ENCODE assay signal across 9 cellular contexts in genomic region chr20:24470031-24470781, GRCh38. TPM values are rescaled to one million over a fixed set of nuclear protein-coding genes. Genes with fewer than 3 reads are reported as not detected.
DNase-seq lines count a peak whose midpoint lies in the region; ATAC-seq and TF ChIP-seq lines count a peak whose summit lies in the region.
"Had no signal": no experiment of that assay in that cellular context is flagged by ENCODE, and none has a peak within 500 bp of the region (broad histone marks: within the 10 kb centered on the region; RNA-seq: fewer than 3 reads in every experiment).

No MANE protein-coding gene starts in this region.

- no peaks in the 10 kb centered on the region for H3K9me2 ChIP-seq in MM.1S (replicated peaks; ENCODE audit: insufficient read depth, low read length)

- ATAC-seq in left lung = peak; percentile 22
- ATAC-seq in omental fat pad (ENCODE audit: low FRiP score) = no peak

- H3K27ac ChIP-seq in MM.1S (ENCODE audit: low read length) (peak overlapping the region; percentile 38; the same call in 1 of the 2 replicates), left lung (no peak overlapping the region), temporal lobe (ENCODE audit: low read depth, low read length) (peak overlapping the region; percentile 78)

- no peaks in the 10 kb centered on the region for H3K9me3 ChIP-seq in MM.1S (replicated peaks; ENCODE audit: insufficient read depth, low read length)
- no peaks in the 10 kb centered on the region for H3K9me3 ChIP-seq in left lung

- CTCF ChIA-PET in HEK293T (lab: Yijun Ruan, JAX) = interaction anchor here (0.9 kb wide), 1 partner anchor 310 kb away, joined by 3 read pairs; no protein-coding TSS in a partner anchor

- peak overlapping the region; percentile 68 for H2AFZ ChIP-seq in MM.1S (ENCODE audit: low read length)

- H3K79me2 ChIP-seq in MM.1S (ENCODE audit: low read length) = peaks cover 53% of the 10 kb centered on the region

- H3K4me3 ChIP-seq in MM.1S (ENCODE audit: low read length) (peak overlapping the region; percentile 98), left lung (peak overlapping the region; percentile 21)

- intact Hi-C loops in left lung (cut with DNase I) = no loop called here

- H3K36me3 ChIP-seq in MM.1S (replicated peaks; ENCODE audit: insufficient read depth, low read length) = no peaks in the 10 kb centered on the region
- H3K36me3 ChIP-seq in left lung = no peaks in the 10 kb centered on the region

- POLR2A ChIA-PET in HEK293T (lab: Yijun Ruan, JAX) = interaction anchor here (1.0 to 1.1 kb wide), 2 partner anchors 27 to 33 kb away, joined by 3 to 5 read pairs; no protein-coding TSS in a partner anchor

- H3F3A ChIP-seq in MM.1S (ENCODE audit: insufficient read depth, low read length) = peaks cover 11% of the 10 kb centered on the region; the same call in 1 of the 2 replicates

- peak; percentile 49 for DNase-seq in MM.1S
- DNase-seq in cerebellum (ENCODE audit: low spot score) = peak; percentile 55
- DNase-seq in left lung = peak in 1 of 2 donors; percentile 79
- no peak for DNase-seq in H4 (ENCODE audit: low spot score)
- no peak for DNase-seq in germinal center (ENCODE audit: low spot score)
- no peak for DNase-seq in HEK293T (ENCODE audit: extremely low spot score)
- DNase-seq in omental fat pad (ENCODE audit: low spot score) = no peak
- DNase-seq: NCI-H2227 treated with DMSO at 0.1 percent for 48 hours had no signal

- H3K4me2 ChIP-seq in MM.1S (ENCODE audit: low read depth, low read length) = peak overlapping the region; percentile 97

- no peak for TF ChIP-seq CTCF in MM.1S (IDR thresholded peaks at IDR 0.05; ENCODE audit: low read length)
- TF ChIP-seq CTCF in left lung (IDR thresholded peaks at IDR 0.05) = no peak
- no peak for TF ChIP-seq CTCF in omental fat pad (IDR thresholded peaks at IDR 0.05)

- H3K9ac ChIP-seq in MM.1S (ENCODE audit: low read length) = peak overlapping the region; percentile 87

- H3K27me3 ChIP-seq in MM.1S (replicated peaks; ENCODE audit: insufficient read depth, low read length) = no peaks in the 10 kb centered on the region
- H3K27me3 ChIP-seq in left lung = peaks cover 42 to 92% of the 10 kb centered on the region in 2 donors

- peaks cover 32% of the 10 kb centered on the region for H3K4me1 ChIP-seq in MM.1S (ENCODE audit: low read length)
- H3K4me1 ChIP-seq in left lung = peaks cover 0 to 6% of the 10 kb centered on the region in 2 donors

- no peaks in the 10 kb centered on the region for H4K20me1 ChIP-seq in MM.1S (ENCODE audit: insufficient read depth, low read length)

TF ChIP-seq in HEK293T, 16 proteins besides CTCF, POLR2A, EP300 and RAD21:
- TF ChIP-seq CTBP1 (IDR thresholded peaks at IDR 0.05; ENCODE audit: borderline replicate concordance) = no peak

RNA-seq across cellular contexts. Expression of gene SYNDIG1, which starts 0.8 kb away (rescaled TPM):
- total RNA-seq in cerebellum (12.4 TPM), left lung (1 to 10 TPM; 1.3 to 2.0 TPM), temporal lobe (16.7 TPM), omental fat pad (under 1 TPM in 2 of 4 donors, not detected in 2; 0.19 to 0.24 TPM)
- 0.47 and 0.77 TPM in 2 replicates for total RNA-seq in H4 (2014; rRNA removed; shearing (Covaris generic))

Comparison
In these comparisons a context has a peak if more than half of its experiments do, and no peak if none do; other contexts are left out.
1. DNase-seq: peak in MM.1S (single experiment) and cerebellum (single experiment); none in H4 (single experiment), germinal center (single experiment), HEK293T (single experiment) and omental fat pad (single experiment).
2. H3K27ac ChIP-seq: peak in MM.1S (single experiment) and temporal lobe (single experiment); none in left lung (0 of 2).